15 cellular contexts compared by ENCODE assay signal in genomic region chr5:179355976-179356968, GRCh38. TPM values are rescaled to one million over a fixed set of nuclear protein-coding genes. Genes with fewer than 3 reads are reported as not detected.
DNase-seq lines count a peak whose midpoint lies in the region; ATAC-seq and TF ChIP-seq lines count a peak whose summit lies in the region.
"Had no signal": no experiment of that assay in that cellular context is flagged by ENCODE, and none has a peak within 500 bp of the region (broad histone marks: within the 10 kb centered on the region; RNA-seq: fewer than 3 reads in every experiment).

No MANE protein-coding gene starts in this region.

- H3K4me1 ChIP-seq in gastrocnemius medialis: no peaks in the 10 kb centered on the region

- no peaks in the 10 kb centered on the region for H3K36me3 ChIP-seq in gastrocnemius medialis
- no peaks in the 10 kb centered on the region for H3K36me3 ChIP-seq in H7 (replicated peaks; ENCODE audit: control insufficient read depth, insufficient read depth, low read length)

- intact Hi-C loops in left cardiac atrium (cut with DNase I): no loop called here
- intact Hi-C loops in gastrocnemius medialis (cut with DNase I; ENCODE audit: low total_unique reads): no loop called here

- H3K27ac ChIP-seq in gastrocnemius medialis: peak overlapping the region in 2 of 4 donors; percentile 39 to 44

- H3K27me3 ChIP-seq in gastrocnemius medialis (no peaks in the 10 kb centered on the region), H7 (ENCODE audit: control insufficient read depth, insufficient read depth, low read length) (no peaks in the 10 kb centered on the region; the same call in 1 of the 2 replicates)

- ATAC-seq in left cardiac atrium: peak; percentile 53 to 65
- ATAC-seq in gastrocnemius medialis: peak; percentile 79 to 83
- ATAC-seq in GM18858 (IDR thresholded peaks at IDR 0.05; ENCODE audit: unreplicated experiment): no peak

- no peak for TF ChIP-seq CTCF in gastrocnemius medialis (IDR thresholded peaks at IDR 0.05 in 4 of 5, conservative IDR thresholded peaks at IDR 0.05 in 1 of 5)

- H3K9me3 ChIP-seq in gastrocnemius medialis: no peaks in the 10 kb centered on the region

- H3K4me3 ChIP-seq in gastrocnemius medialis: no peak overlapping the region
- H3K4me3 ChIP-seq in H7 (ENCODE audit: insufficient read depth, low read depth, low read length): no peak overlapping the region

- TF ChIP-seq POLR2A in gastrocnemius medialis (IDR thresholded peaks at IDR 0.05): no peak

- DNase-seq in GM03348 (ENCODE audit: low spot score) (peak; percentile 68), amniotic epithelial cell (ENCODE audit: low read depth) (peak; percentile 91), left cardiac atrium (no peak), gastrocnemius medialis (peak in 1 of 2 donors; percentile 8), NCI-H524 treated with DMSO at 0.1 percent for 48 hours (lab: John Stamatoyannopoulos, UW) (no peak), H7 (no peak)
- no peak for DNase-seq in activated CD4-positive, alpha-beta T cell treated with anti-CD3 and anti-CD28 coated beads, Interleukin-2, amount 50 U/mL, for 1 hour
- DNase-seq: activated CD8-positive, alpha-beta memory T cell treated with anti-CD3 and anti-CD28 coated beads for 24 hours; activated effector memory CD4-positive, alpha-beta T cell treated with Interleukin-2 at 50 U/mL for 16 hours; AML-193; hippocampal formation; NCI-H1436; NCI-H526 treated with DMSO at 0.1 percent for 48 hours; nucleus accumbens had no signal

- in situ Hi-C loops in gastrocnemius medialis (cut with MboI; ENCODE audit: low sequenced_read_pairs in 4 of 4): no loop called here

RNA-seq across cellular contexts. Expression of gene ADAMTS2, which starts 11.0 kb away (rescaled TPM):
- total RNA-seq in left cardiac atrium (10 to 100 TPM; 15.0 to 22.7 TPM), gastrocnemius medialis (1 to 10 TPM in 3 of 4 donors, under 1 TPM in 1; 0.78 to 3.8 (median 2.0) TPM)
- 1.7 and 2.2 TPM in 2 replicates for total RNA-seq in H7 (2014; rRNA removed; shearing (Covaris generic))

Comparison
In these comparisons a context has a peak if more than half of its experiments do, and no peak if none do; other contexts are left out.
1. DNase-seq: peak in GM03348 (single experiment) and amniotic epithelial cell (single experiment); none in left cardiac atrium (single experiment), NCI-H524 treated with DMSO at 0.1 percent for 48 hours (single experiment), H7 (single experiment) and activated CD4-positive, alpha-beta T cell treated with anti-CD3 and anti-CD28 coated beads, Interleukin-2, amount 50 U/mL, for 1 hour (single experiment).